Comparison of ENCODE assay signal across 1 cellular context in genomic region chr19:18231775-18232174, GRCh38.
A peak's percentile ranks its signal among the peaks of the same experiment; 100 is the strongest.
TF ChIP-seq lines count a peak whose summit lies in the region.

No MANE protein-coding gene starts in this region.

TF ChIP-seq in HEK293, 187 proteins besides CTCF, POLR2A, EP300 and RAD21:
- TF ChIP-seq ZNF558 (tag by site-specific recombination; IDR thresholded peaks at IDR 0.05) (no peak), KLF1 (tag by site-specific recombination; IDR thresholded peaks at IDR 0.05) (0 out of 2 replicates have a peak, but pooled peaks have one; percentile 19)
